14 cellular contexts compared by ENCODE assay signal in the genomic region with DNA sequence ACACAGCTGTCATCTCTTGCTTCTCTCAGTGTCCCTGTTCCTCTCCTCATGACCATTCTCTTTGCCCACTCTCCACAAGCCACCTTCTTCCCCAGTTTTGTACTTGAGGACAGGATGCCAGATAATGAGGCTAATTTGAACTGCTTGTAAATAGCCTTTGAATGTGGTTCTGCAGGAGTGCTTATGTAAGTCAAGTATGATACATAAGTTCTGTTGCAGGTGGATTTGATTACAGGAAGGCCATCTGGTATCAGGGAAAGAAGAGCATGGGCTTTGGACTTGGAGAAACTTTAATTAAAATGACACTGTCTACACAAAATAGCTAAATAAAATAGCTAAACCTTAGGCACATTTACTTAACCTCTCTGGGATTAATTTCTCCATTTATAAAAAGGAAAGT.
"Had no signal": no experiment of that assay in that cellular context is flagged by ENCODE, and none has a peak within 500 bp of the region (broad histone marks: within the 10 kb centered on the region; RNA-seq: fewer than 3 reads in every experiment).

No MANE protein-coding gene starts in this region.

- H3K9me3 ChIP-seq: adrenal gland, gastroesophageal sphincter, spleen had no signal

- H3K36me3 ChIP-seq: adrenal gland had no signal

- H3K27me3 ChIP-seq: adrenal gland, gastroesophageal sphincter, spleen had no signal

- H3K27ac ChIP-seq: adrenal gland, coronary artery, gastroesophageal sphincter, spleen had no signal

- DNase-seq: activated CD4-positive, alpha-beta T cell treated with anti-CD3 and anti-CD28 coated beads, Interleukin-2, amount 50 U/mL, for 1 hour; activated naive CD4-positive, alpha-beta T cell treated with anti-CD3 and anti-CD28 coated beads, Interleukin-2, amount 50 U/mL, for 16 hours; activated T-cell treated with anti-CD3 and anti-CD28 coated beads for 4 hours; adrenal gland; effector CD8-positive, alpha-beta T cell; kidney; left ventricle myocardium superior; mesendoderm; nephron progenitor cell; spleen; stimulated activated CD4-positive, alpha-beta T cell treated with anti-CD3 and anti-CD28 coated beads, Interleukin-1b, Interleukin-23, amount 100 ng/mL, for 48 hours; stimulated activated naive CD4-positive, alpha-beta T cell treated with Interleukin-2 at 50 U/mL for 16 hours had no signal

- H3K4me1 ChIP-seq: adrenal gland, spleen had no signal

- H3K4me3 ChIP-seq: adrenal gland, coronary artery, gastroesophageal sphincter, spleen had no signal
